ENCODE assay signal across 8 cellular contexts in the genomic region with DNA sequence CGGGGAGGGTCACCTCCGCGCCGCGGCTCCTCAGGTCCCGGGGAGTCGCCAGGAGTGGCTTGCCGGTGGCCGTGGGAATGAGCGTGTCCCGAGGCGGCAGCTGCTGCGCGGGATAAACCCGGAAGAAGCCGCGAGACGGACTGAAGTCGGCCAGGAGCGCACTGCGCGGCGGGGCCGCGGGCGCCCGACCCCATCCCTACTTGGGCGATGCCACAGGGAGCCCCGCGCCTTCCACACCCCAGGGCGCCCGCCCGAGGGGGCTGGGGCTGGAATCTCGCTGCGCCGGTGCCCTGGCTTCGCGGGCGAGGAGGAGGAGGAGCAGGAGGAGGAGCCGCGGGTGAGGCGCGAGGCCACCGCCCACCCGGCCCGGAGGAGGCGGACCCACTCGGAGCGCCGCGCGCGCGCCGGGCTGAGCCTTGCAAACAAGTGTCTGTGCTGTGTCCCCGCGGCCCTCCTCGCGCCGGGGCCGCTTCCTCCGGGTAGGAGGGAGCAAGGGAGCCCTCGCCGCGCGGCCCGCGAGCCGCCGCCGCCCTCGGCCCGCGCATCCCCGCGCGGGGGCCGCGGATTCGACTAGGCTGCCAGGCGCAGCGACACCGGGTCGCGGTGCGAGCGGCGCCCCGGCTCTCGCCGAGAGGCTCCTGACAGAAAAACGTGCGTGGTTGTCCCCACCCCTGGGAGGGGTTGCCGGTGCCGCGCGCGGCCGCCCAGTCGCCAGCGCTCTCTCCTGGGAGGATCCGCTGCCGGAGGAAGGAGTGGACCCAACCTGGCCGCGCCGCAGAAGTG. TPM values are rescaled to one million over a fixed set of nuclear protein-coding genes. Genes with fewer than 3 reads are reported as not detected.
DNase-seq lines count a peak whose midpoint lies in the region; ATAC-seq lines count a peak whose summit lies in the region.

Gene ZDHHC14 (plus strand): TSS at position 412 of the 783 bp plus-strand sequence.

- H3K9ac ChIP-seq in endocrine pancreas (ENCODE audit: control insufficient read depth, insufficient read depth, low read length): peak within 1 kb of the TSS; percentile 95

- DNase-seq in CD4-positive, alpha-beta memory T cell: peak; percentile 87 to 91 (median 89)
- DNase-seq in NOMO-1 (lab: John Stamatoyannopoulos, UW; ENCODE audit: unreplicated experiment in 2 of 2) (peak; percentile 65 to 86), mesenteric fat pad (ENCODE audit: low spot score) (peak; percentile 97)
- peak; percentile 52 for DNase-seq in activated CD8-positive, alpha-beta memory T cell treated with anti-CD3 and anti-CD28 coated beads, Interleukin-2, amount 50 U/mL, for 1 hour (ENCODE audit: extremely low read depth)
- DNase-seq in stimulated activated CD8-positive, alpha-beta memory T cell treated with anti-CD3 and anti-CD28 coated beads, Interleukin-15, amount 100 ng/mL, for 1 hour (ENCODE audit: low read depth): peak; percentile 75

- no peaks in the 10 kb centered on the region for H3K9me3 ChIP-seq in CD4-positive, alpha-beta memory T cell (ENCODE audit: control insufficient read depth in 1 of 2, low read length in 2 of 2)
- no peaks in the 10 kb centered on the region for H3K9me3 ChIP-seq in endocrine pancreas (ENCODE audit: control insufficient read depth, low read length)

- intact Hi-C loops in CD4-positive, alpha-beta memory T cell (cut with micrococcal nuclease): loop anchor here (1.0 to 10.0 kb wide), 9 partner anchors 12 to 1486 kb away; partner anchors contain the start of genes SNX9, SYNJ2 and TMEM242

- H3K27ac Mint-ChIP-seq in CD4-positive, alpha-beta memory T cell: peak within 1 kb of the TSS; percentile 84 to 90 (median 88)

- ATAC-seq in GM19397 (IDR thresholded peaks at IDR 0.05; ENCODE audit: unreplicated experiment) (peak; percentile 75), HG03558 (IDR thresholded peaks at IDR 0.05; ENCODE audit: extremely low read depth, unreplicated experiment) (peak; percentile 59)

- peaks cover 14 to 20% (median 16%) of the 10 kb centered on the region in 4 donors for H3K4me1 Mint-ChIP-seq in CD4-positive, alpha-beta memory T cell

- no peaks in the 10 kb centered on the region for H3K9me3 Mint-ChIP-seq in CD4-positive, alpha-beta memory T cell

- H3K4me3 Mint-ChIP-seq in CD4-positive, alpha-beta memory T cell: peak within 1 kb of the TSS; percentile 87 to 93 (median 90)

- peaks cover 0 to 3% of the 10 kb centered on the region in 2 donors for H3K27me3 Mint-ChIP-seq in CD4-positive, alpha-beta memory T cell

- no peaks in the 10 kb centered on the region for H3K27me3 ChIP-seq in CD4-positive, alpha-beta memory T cell (ENCODE audit: insufficient read depth, low read length)
- no peaks in the 10 kb centered on the region for H3K27me3 ChIP-seq in endocrine pancreas (ENCODE audit: control insufficient read depth, insufficient read depth, low read length)

- CTCF ChIA-PET in CD4-positive, alpha-beta memory T cell (lab: Charles Lee; ENCODE audit: partially characterized antibody): no interaction called here

- H3K4me3 ChIP-seq in CD4-positive, alpha-beta memory T cell (ENCODE audit: low read length in 2 of 2): peak within 1 kb of the TSS; percentile 76 to 83
- peak within 1 kb of the TSS; percentile 63 for H3K4me3 ChIP-seq in endocrine pancreas (ENCODE audit: control insufficient read depth, insufficient read depth, low read length)

- peaks cover 15% of the 10 kb centered on the region for H3K4me1 ChIP-seq in CD4-positive, alpha-beta memory T cell (ENCODE audit: insufficient read depth, low read length)
- H3K4me1 ChIP-seq in endocrine pancreas (ENCODE audit: control insufficient read depth, insufficient read depth, low read length): peaks cover 7% of the 10 kb centered on the region

- peak within 1 kb of the TSS; percentile 66 for H3K27ac ChIP-seq in CD4-positive, alpha-beta memory T cell (ENCODE audit: low read depth, low read length)

- H3K36me3 Mint-ChIP-seq in CD4-positive, alpha-beta memory T cell: peaks cover 0 to 2% of the 10 kb centered on the region in 2 donors

- no peaks in the 10 kb centered on the region for H3K36me3 ChIP-seq in CD4-positive, alpha-beta memory T cell (ENCODE audit: insufficient read depth, low read length)
- no peaks in the 10 kb centered on the region for H3K36me3 ChIP-seq in endocrine pancreas (ENCODE audit: control insufficient read depth, insufficient read depth, low read length)

- POLR2A ChIA-PET in CD4-positive, alpha-beta memory T cell (lab: Charles Lee; ENCODE audit: partially characterized antibody): interaction anchor here (1.0 to 3.7 kb wide), 10 partner anchors 10 to 695 kb away, joined by 3 to 60 read pairs (median 4); partner anchors contain the start of gene TMEM242

RNA-seq across cellular contexts. Expression of gene ZDHHC14, which starts in this region (rescaled TPM):
- total RNA-seq in CD4-positive, alpha-beta memory T cell: 1 to 10 TPM; 1.7 TPM
- 1 to 10 TPM; 1.5 to 1.9 TPM for polyA plus RNA-seq in CD4-positive, alpha-beta memory T cell
- total RNA-seq in mesenteric fat pad: 8.5 TPM

Comparison
In these comparisons a context has a peak if more than half of its experiments do, and no peak if none do; other contexts are left out.
1. Peak in every context shown above with its lines: DNase-seq, ATAC-seq, H3K4me3 ChIP-seq and H3K27ac ChIP-seq.